ENCODE assay signal across 1 cellular context in the genomic region with DNA sequence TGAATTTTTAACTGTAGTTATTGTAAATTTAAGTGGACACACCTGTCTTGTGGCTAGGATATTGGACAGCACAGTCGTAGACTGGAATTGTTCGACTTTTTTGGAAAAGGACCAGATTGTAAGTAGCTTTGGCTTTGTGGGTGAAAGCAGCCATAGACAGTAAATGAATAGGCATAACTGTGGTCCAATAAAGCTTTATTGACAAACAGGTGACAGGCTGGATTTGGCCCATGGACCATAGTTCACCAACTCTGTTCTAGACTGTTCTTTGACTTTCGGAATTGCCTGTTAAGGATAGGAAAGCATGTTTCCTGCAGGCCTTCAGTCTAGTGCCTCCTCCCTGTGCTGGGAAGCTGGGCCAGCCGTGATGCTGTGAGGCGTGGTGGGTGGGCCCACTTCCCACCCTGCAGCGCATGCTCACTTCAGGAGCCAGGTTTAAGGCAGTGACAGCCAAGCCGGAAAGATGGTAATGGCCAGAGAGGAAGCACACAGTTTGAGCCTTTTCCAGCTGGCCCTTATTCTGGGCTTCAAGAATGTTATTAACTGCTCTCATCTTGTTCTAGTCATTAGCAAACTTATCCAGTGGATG.
TF ChIP-seq lines count a peak whose summit lies in the region.

No MANE protein-coding gene starts in this region.

TF ChIP-seq in A549, 52 proteins besides CTCF, POLR2A, EP300 and RAD21 (continued from another document):
- TF ChIP-seq, protein P1, sequence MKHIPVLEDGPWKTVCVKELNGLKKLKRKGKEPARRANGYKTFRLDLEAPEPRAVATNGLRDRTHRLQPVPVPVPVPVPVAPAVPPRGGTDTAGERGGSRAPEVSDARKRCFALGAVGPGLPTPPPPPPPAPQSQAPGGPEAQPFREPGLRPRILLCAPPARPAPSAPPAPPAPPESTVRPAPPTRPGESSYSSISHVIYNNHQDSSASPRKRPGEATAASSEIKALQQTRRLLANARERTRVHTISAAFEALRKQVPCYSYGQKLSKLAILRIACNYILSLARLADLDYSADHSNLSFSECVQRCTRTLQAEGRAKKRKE (CRISPR knock-in tag; IDR thresholded peaks at IDR 0.05; ENCODE audit: low read depth), result no peak
- TF ChIP-seq HOXB5 (CRISPR knock-in tag; IDR thresholded peaks at IDR 0.05), result no peak
